Comparison of ENCODE assay signal across 13 cellular contexts in the genomic region with DNA sequence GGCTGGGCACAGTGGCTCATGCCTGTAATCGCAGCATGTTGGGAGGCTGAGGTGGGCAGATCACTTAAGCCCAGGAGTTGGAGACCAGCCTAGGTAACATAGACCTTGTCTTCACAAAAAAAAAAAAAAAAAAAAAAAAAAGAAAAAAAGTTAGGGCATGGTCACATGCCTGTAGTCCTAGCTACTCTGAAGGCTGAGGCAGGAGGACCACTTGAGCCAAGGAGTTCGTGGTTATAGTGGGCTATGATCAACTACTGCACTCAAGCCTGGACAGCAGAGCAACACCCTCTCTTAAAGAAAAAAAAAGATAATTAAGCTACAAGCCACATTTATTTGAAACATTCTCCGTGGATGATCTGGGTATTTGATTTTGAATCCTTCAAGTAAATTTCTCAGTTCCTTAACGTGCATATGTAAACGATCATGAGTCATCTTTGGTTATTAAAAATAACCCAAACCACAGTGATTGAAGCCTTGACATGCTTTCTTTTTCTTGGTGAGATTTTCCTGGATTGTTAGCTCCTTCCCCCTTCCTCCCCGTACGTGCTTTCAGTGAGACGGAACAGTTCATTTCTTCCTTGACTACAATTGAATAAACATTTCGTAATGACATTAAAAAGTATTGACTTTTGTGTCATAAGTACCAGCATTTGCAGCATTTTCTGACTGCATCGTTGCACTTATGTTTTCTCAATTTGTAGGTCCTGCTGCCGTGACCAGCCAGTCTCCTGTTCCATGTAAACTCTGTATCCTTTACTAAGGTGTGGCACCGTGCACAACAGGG. TPM values are rescaled to one million over a fixed set of nuclear protein-coding genes. Genes with fewer than 3 reads are reported as not detected.
DNase-seq lines count a peak whose midpoint lies in the region; ATAC-seq, FAIRE-seq and TF ChIP-seq lines count a peak whose summit lies in the region.
"Had no signal": no experiment of that assay in that cellular context is flagged by ENCODE, and none has a peak within 500 bp of the region (broad histone marks: within the 10 kb centered on the region; RNA-seq: fewer than 3 reads in every experiment).

No MANE protein-coding gene starts in this region.

- no peaks in the 10 kb centered on the region for H4K20me1 ChIP-seq in K562 (replicated peaks; ENCODE audit: control insufficient read depth, insufficient read depth, low read length)

- POLR2A ChIA-PET in K562 (lab: Yijun Ruan, JAX) = interaction anchor here (0.9 kb wide), 1 partner anchor 67 kb away, joined by 3 read pairs; no protein-coding TSS in a partner anchor

- BruUV-seq in K562 (replicated peaks; lab: Mats Ljungman, UMichigan) = no TSS peak

- intact Hi-C loops in K562 (cut with micrococcal nuclease) = no loop called here
- intact Hi-C loops in left cardiac atrium (cut with DNase I) = loop anchor here in 1 of 2 donors (10.0 kb wide), 1 partner anchor 291 kb away; no protein-coding TSS in a partner anchor

- WGBS in K562 (ENCODE audit: insufficient coverage, low coverage, missing lambda C conversion rate) = 79% methylated on average over 12 of the region's 12 CpGs
- 84% methylated on average over 12 of the region's 12 CpGs for WGBS in mesenchymal stem cell

- H4K91ac ChIP-seq in mesenchymal stem cell (ENCODE audit: low read length) = no peak overlapping the region

- no peak overlapping the region for H2BK12ac ChIP-seq in mesenchymal stem cell (ENCODE audit: low read length in 2 of 2)

- no peak overlapping the region for H2BK5ac ChIP-seq in mesenchymal stem cell (ENCODE audit: low read depth, low read length, poor library complexity, severe bottlenecking)

- DNase-seq in EH (ENCODE audit: low read depth) (peak; percentile 86), HT1080 (ENCODE audit: low read depth) (peak; percentile 29), K562 (ENCODE audit: extremely low read depth in 1 of 4, low spot score in 3 of 4) (no peak), mesenchymal stem cell (peak; percentile 59), NCI-H2081 (lab: John Stamatoyannopoulos, UW) (no peak), activated gamma-delta T cell (lab: John Stamatoyannopoulos, UW) (no peak), left cardiac atrium (no peak)
- DNase-seq: NCI-H1694, pancreas had no signal

- peaks cover 85% of the 10 kb centered on the region for H3K36me3 ChIP-seq in K562 (ENCODE audit: control insufficient read depth, insufficient read depth, low read length)
- peaks cover 63 to 89% of the 10 kb centered on the region in 2 experiments for H3K36me3 ChIP-seq in mesenchymal stem cell (ENCODE audit: control insufficient read depth in 1 of 2, insufficient read depth in 2 of 2, low read depth in 1 of 2, low read length in 2 of 2)

- H3K27ac ChIP-seq in K562 (ENCODE audit: extremely low read depth, low read depth, low read length) (no peak overlapping the region), mesenchymal stem cell (ENCODE audit: low read length, poor library complexity, severe bottlenecking) (peak overlapping the region; percentile 9)
- H3K27ac ChIP-seq: pancreas, SJSA1 had no signal

- H3K79me1 ChIP-seq in mesenchymal stem cell (replicated peaks; ENCODE audit: low read length, poor library complexity, severe bottlenecking) = peaks cover 17% of the 10 kb centered on the region

- no peak overlapping the region for H2BK120ac ChIP-seq in mesenchymal stem cell (ENCODE audit: low read depth, low read length)

- in situ Hi-C loops in K562 (cut with MboI) = no loop called here

- ATAC-seq in K562 = no peak
- ATAC-seq in HG03095 (IDR thresholded peaks at IDR 0.05; ENCODE audit: unreplicated experiment) = no peak
- no peak for ATAC-seq in left cardiac atrium

- FAIRE-seq in K562 (lab: Jason Lieb, UNC) = no peak
- FAIRE-seq: colon, G401.6, pancreas had no signal

- H3K4me3 ChIP-seq in K562 = no peak overlapping the region
- H3K4me3 ChIP-seq in mesenchymal stem cell (ENCODE audit: insufficient read depth in 1 of 2, low read depth in 1 of 2, low read length in 2 of 2) = no peak overlapping the region
- H3K4me3 ChIP-seq: pancreas, SJSA1 had no signal

- no peak overlapping the region for H3K14ac ChIP-seq in mesenchymal stem cell (ENCODE audit: low read length in 2 of 2)

- H3K9me3 ChIP-seq in K562 (replicated peaks; ENCODE audit: control insufficient read depth, insufficient read depth, low read depth, low read length) (no peaks in the 10 kb centered on the region), mesenchymal stem cell (ENCODE audit: control insufficient read depth, low read length) (no peaks in the 10 kb centered on the region)
- H3K9me3 ChIP-seq: pancreas, SJSA1 had no signal

- H4K8ac ChIP-seq in mesenchymal stem cell (ENCODE audit: low read length) = no peak overlapping the region

- no peak overlapping the region for H3K9ac ChIP-seq in K562 (ENCODE audit: insufficient read depth in 1 of 2, low read depth in 2 of 2, low read length in 2 of 2)
- no peak overlapping the region for H3K9ac ChIP-seq in mesenchymal stem cell (ENCODE audit: low read length)

- no peak overlapping the region for H3K4ac ChIP-seq in mesenchymal stem cell (ENCODE audit: low read depth in 1 of 2, low read length in 2 of 2)

- H2AFZ ChIP-seq in K562 (ENCODE audit: low read depth, low read length) = no peak overlapping the region
- H2AFZ ChIP-seq in mesenchymal stem cell (ENCODE audit: low read depth, low read length) = no peak overlapping the region

- no peak overlapping the region for H2AK5ac ChIP-seq in mesenchymal stem cell (ENCODE audit: low read length, severe bottlenecking)

- no peak overlapping the region for H3K23ac ChIP-seq in mesenchymal stem cell (ENCODE audit: low read length in 2 of 2)

- TF ChIP-seq CTCF in K562 (IDR thresholded peaks at IDR 0.05 in 2 of 3, conservative IDR thresholded peaks at IDR 0.05 in 1 of 3; ENCODE audit: insufficient read depth in 2 of 3, low read depth in 1 of 3, low read length in 3 of 3) = no peak

- no peak overlapping the region for H3K18ac ChIP-seq in mesenchymal stem cell (ENCODE audit: low read depth in 1 of 2, low read length in 2 of 2)

- H3K9me1 ChIP-seq in K562 (ENCODE audit: control insufficient read depth, insufficient read depth, low read length) = no peaks in the 10 kb centered on the region

- no peak for TF ChIP-seq POLR2A in K562 (conservative IDR thresholded peaks at IDR 0.05)

- H2BK15ac ChIP-seq in mesenchymal stem cell (ENCODE audit: low read depth, poor library complexity, severe bottlenecking) = no peak overlapping the region

- CTCF ChIA-PET in K562 (lab: Yijun Ruan, JAX; ENCODE audit: low intra/inter-chr PET ratio) = no interaction called here

- TF ChIP-seq RAD21 in K562 (CRISPR knock-in tag; conservative IDR thresholded peaks at IDR 0.05 in 1 of 2, IDR thresholded peaks at IDR 0.05 in 1 of 2) = no peak

- H3K79me2 ChIP-seq in K562 (ENCODE audit: control insufficient read depth, insufficient read depth, low read length) = peaks cover 8% of the 10 kb centered on the region; the same call in 2 of the 3 replicates

- H3K4me2 ChIP-seq in K562 (ENCODE audit: insufficient read depth, low read length) (no peak overlapping the region), mesenchymal stem cell (ENCODE audit: low read length, poor library complexity, severe bottlenecking) (no peak overlapping the region)

- TF ChIP-seq EP300 in K562 (IDR thresholded peaks at IDR 0.05; ENCODE audit: low read length) = no peak

- no peaks in the 10 kb centered on the region for H3K27me3 ChIP-seq in K562 (ENCODE audit: control insufficient read depth in 2 of 2, insufficient read depth in 2 of 2, low read length in 2 of 2)
- no peaks in the 10 kb centered on the region for H3K27me3 ChIP-seq in mesenchymal stem cell (ENCODE audit: control insufficient read depth in 1 of 2, insufficient read depth in 1 of 2, low read length in 2 of 2)
- H3K27me3 ChIP-seq: pancreas, SJSA1 had no signal

- peaks cover 3 to 10% of the 10 kb centered on the region in 2 experiments for H3K4me1 ChIP-seq in K562 (replicated peaks in 1 of 2; ENCODE audit: control insufficient read depth in 2 of 2, insufficient read depth in 2 of 2, low read length in 2 of 2)
- H3K4me1 ChIP-seq in mesenchymal stem cell (ENCODE audit: control insufficient read depth, insufficient read depth, low read depth, low read length) = peaks cover 16% of the 10 kb centered on the region
- H3K4me1 ChIP-seq: pancreas had no signal

TF ChIP-seq in K562, 482 proteins besides CTCF, POLR2A, EP300 and RAD21 (continues in another document):
- TF ChIP-seq RNF2 (IDR thresholded peaks at IDR 0.05) (no peak), DPF2 (IDR thresholded peaks at IDR 0.05) (no peak), CEBPB (tag; IDR thresholded peaks at IDR 0.05) (0 out of 2 replicates have a peak, but pooled peaks have one; percentile 9), GTF2A2 (tag; IDR thresholded peaks at IDR 0.05) (no peak)

RNA-seq across cellular contexts. Expression of a gene that starts 20.3 kb away (rescaled TPM):
- 20.5 and 26.8 TPM in 2 replicates for total RNA-seq in HT1080 (2014; rRNA removed; shearing (Covaris generic))
- 20.4 and 25.0 TPM in 2 replicates for polyA plus RNA-seq in HT1080 (2015; cell fraction: cytosol; rRNA removed)
- 28.9 and 32.5 TPM in 2 replicates for polyA plus RNA-seq in HT1080 (2015; cell fraction: nucleus; rRNA removed)
- 65.5 and 73.0 TPM in 2 replicates for total RNA-seq in K562 (2011; cell fraction: chromatin; rRNA removed; ENCODE audit: low replicate concordance)
- total RNA-seq in K562 (2011; cell fraction: nucleolus; rRNA removed) = 31.1 and 40.4 TPM in 2 replicates
- total RNA-seq in K562 (2011; cell fraction: nucleoplasm; rRNA removed) = 34.7 and 39.7 TPM in 2 replicates
- total RNA-seq in K562 (2014; rRNA removed) (25.3 and 35.3 TPM in 2 replicates), K562 (2014; rRNA removed; fragmentation: Illumina TruSeq; extraction: Trizol) (38.6 and 41.6 TPM in 2 replicates), K562 (2015; rRNA removed; fragmentation: Illumina TruSeq; extraction: Trizol) (35.5 and 39.9 TPM in 2 replicates), K562 (2021) (37.1 and 42.1 TPM in 2 replicates), left cardiac atrium (10 to 100 TPM; 12.8 to 18.6 TPM)
- polyA plus RNA-seq in K562 (2011; rRNA removed) (20.3 and 40.1 TPM in 2 replicates), K562 (2014; fragmentation: Illumina TruSeq; extraction: Trizol) (39.0 and 42.4 TPM in 2 replicates), K562 (2014; fragmentation: Nextera tagmentation; extraction: Ambion mirVana) (10 to 100 TPM in 1 of 2 experiments, 1 to 10 TPM in 1; 7.5 to 10.5 TPM), K562 (2014; rRNA removed) (31.9 and 32.0 TPM in 2 replicates)
- 23.3 and 34.9 TPM in 2 replicates for polyA plus RNA-seq in K562 (2011; cell fraction: cytosol; rRNA removed)
- 66.0 and 76.2 TPM in 2 replicates for polyA plus RNA-seq in K562 (2011; cell fraction: nucleus; rRNA removed)
- polyA plus RNA-seq in K562 (2012) = 32.4 and 38.8 TPM in 2 replicates
- polyA minus RNA-seq in K562 (2011; rRNA and poly(A)+ RNA removed) = 16.4 and 22.5 TPM in 2 replicates
- polyA minus RNA-seq in K562 (2011; cell fraction: cytosol; rRNA and poly(A)+ RNA removed) = 16.3 and 19.6 TPM in 2 replicates
- polyA minus RNA-seq in K562 (2011; cell fraction: nucleus; rRNA and poly(A)+ RNA removed) = 17.0 and 21.2 TPM in 2 replicates
- 24.8 TPM for polyA plus RNA-seq in mesenchymal stem cell (2013, experiment 1 of 2)
- 24.4 TPM for polyA plus RNA-seq in mesenchymal stem cell (2013, experiment 2 of 2)

Comparison
In these comparisons a context has a peak if more than half of its experiments do, and no peak if none do; other contexts are left out.
1. DNase-seq: peak in EH (single experiment), HT1080 (single experiment) and mesenchymal stem cell (single experiment); none in K562 (0 of 4), NCI-H2081 (0 of 2), activated gamma-delta T cell (single experiment) and left cardiac atrium (single experiment).